In genomic region chr6:117534974-117535373, GRCh38 we compare ENCODE assay signal across 20 cellular contexts. TPM values are rescaled to one million over a fixed set of nuclear protein-coding genes. Genes with fewer than 3 reads are reported as not detected.
DNase-seq lines count a peak whose midpoint lies in the region; ATAC-seq, FAIRE-seq and TF ChIP-seq lines count a peak whose summit lies in the region.
"Had no signal": no experiment of that assay in that cellular context is flagged by ENCODE, and none has a peak within 500 bp of the region (broad histone marks: within the 10 kb centered on the region; RNA-seq: fewer than 3 reads in every experiment).

No MANE protein-coding gene starts in this region.

- H3K9ac ChIP-seq in endothelial cell of umbilical vein (replicated peaks; ENCODE audit: extremely low read depth, insufficient read depth, low read length): no peak overlapping the region

- TF ChIP-seq POLR2A in endothelial cell of umbilical vein (IDR thresholded peaks at IDR 0.05; ENCODE audit: low read depth, low read length): no peak
- no peak for TF ChIP-seq POLR2A in gastrocnemius medialis (IDR thresholded peaks at IDR 0.05)

- H3K4me3 ChIP-seq in endothelial cell of umbilical vein (replicated peaks in 1 of 3; ENCODE audit: insufficient read depth in 1 of 3, low read depth in 1 of 3, low read length in 3 of 3) (no peak overlapping the region), gastrocnemius medialis (no peak overlapping the region)
- H3K4me3 ChIP-seq: GM12878 had no signal

- H2AFZ ChIP-seq in endothelial cell of umbilical vein (ENCODE audit: low read depth, low read length): no peak overlapping the region

- H3K36me3 ChIP-seq in endothelial cell of umbilical vein (ENCODE audit: control insufficient read depth in 2 of 2, extremely low read depth in 1 of 2, insufficient read depth in 2 of 2, low read length in 2 of 2) (peaks cover 9 to 28% of the 10 kb centered on the region in 2 experiments), gastrocnemius medialis (peaks cover 0 to 5% of the 10 kb centered on the region in 2 donors)

- in situ Hi-C loops in gastrocnemius medialis (cut with MboI; ENCODE audit: low sequenced_read_pairs in 4 of 4): no loop called here

- BruUV-seq in endothelial cell of umbilical vein (replicated peaks; lab: Mats Ljungman, UMichigan): no TSS peak

- ATAC-seq in Right ventricle myocardium superior (ENCODE audit: poor library complexity): peak; percentile 65
- peak; percentile 30 to 44 for ATAC-seq in gastrocnemius medialis
- no peak for ATAC-seq in HG02885 (IDR thresholded peaks at IDR 0.05; ENCODE audit: poor library complexity, unreplicated experiment)
- ATAC-seq in HG02870 (IDR thresholded peaks at IDR 0.05; ENCODE audit: unreplicated experiment): no peak
- ATAC-seq in HG03378 (IDR thresholded peaks at IDR 0.05; ENCODE audit: unreplicated experiment): no peak
- ATAC-seq: GM12878 had no signal

- peaks cover 10% of the 10 kb centered on the region for H3K79me2 ChIP-seq in endothelial cell of umbilical vein (ENCODE audit: control insufficient read depth, insufficient read depth, low read length)

- H3K27me3 ChIP-seq in endothelial cell of umbilical vein (ENCODE audit: control insufficient read depth in 2 of 2, insufficient read depth in 2 of 2, low read length in 2 of 2) (no peaks in the 10 kb centered on the region), gastrocnemius medialis (no peaks in the 10 kb centered on the region)

- no peaks in the 10 kb centered on the region for H4K20me1 ChIP-seq in endothelial cell of umbilical vein (replicated peaks; ENCODE audit: control insufficient read depth, extremely low read depth, insufficient read depth, low read length)

- peak overlapping the region; percentile 58 for H3K27ac ChIP-seq in endothelial cell of umbilical vein (ENCODE audit: insufficient read depth, low read depth, low read length)
- H3K27ac ChIP-seq in gastrocnemius medialis: peak overlapping the region in 3 of 4 donors; percentile 39 to 68 (median 46)
- H3K27ac ChIP-seq: C4-2B had no signal

- H3K9me3 ChIP-seq in endothelial cell of umbilical vein (replicated peaks; ENCODE audit: control insufficient read depth, insufficient read depth, low read length): no peaks in the 10 kb centered on the region
- H3K9me3 ChIP-seq in gastrocnemius medialis: no peaks in the 10 kb centered on the region

- H3K4me1 ChIP-seq in endothelial cell of umbilical vein (ENCODE audit: control insufficient read depth, extremely low read depth, insufficient read depth, low read length) (peaks cover 17% of the 10 kb centered on the region), gastrocnemius medialis (peaks cover 0 to 4% of the 10 kb centered on the region in 2 donors)

- no peak for DNase-seq in Right ventricle myocardium superior
- DNase-seq in cardiac septum (ENCODE audit: low spot score): no peak
- DNase-seq in endothelial cell of umbilical vein (ENCODE audit: low read depth, low spot score): peak; percentile 85
- DNase-seq in lung microvascular endothelial cell (ENCODE audit: low read depth in 2 of 2): peak; percentile 52 to 69
- DNase-seq in gastrocnemius medialis: no peak
- DNase-seq: 8988T, COR-L47, DMS53, H7, NCI-H1417, NCI-H1930, NCI-H2171, NCI-H446 treated with DMSO at 0.1 percent for 48 hours, NCI-H774 had no signal

- POLR2A ChIA-PET in endothelial cell of umbilical vein (lab: Charles Lee): no interaction called here

- dilution Hi-C loops in endothelial cell of umbilical vein (cut with MboI; ENCODE audit: extremely low pct_ligation_motif_present, low sequenced_read_pairs): no loop called here

- H3K4me2 ChIP-seq in endothelial cell of umbilical vein (ENCODE audit: insufficient read depth, low read length): peak overlapping the region; percentile 60

- intact Hi-C loops in Right ventricle myocardium superior (cut with DNase I) (no loop called here), cardiac septum (cut with DNase I) (no loop called here), endothelial cell of umbilical vein (cut with micrococcal nuclease) (loop anchor here (1.0 to 2.0 kb wide), 2 partner anchors 13 to 36 kb away; no protein-coding TSS in a partner anchor), gastrocnemius medialis (cut with DNase I; ENCODE audit: low total_unique reads) (no loop called here)

- CTCF ChIA-PET in endothelial cell of umbilical vein (lab: Charles Lee): interaction anchor here (1.5 to 1.6 kb wide), 2 partner anchors 24 to 85 kb away, joined by 7 to 10 read pairs; no protein-coding TSS in a partner anchor

- no peaks in the 10 kb centered on the region for H3K9me1 ChIP-seq in endothelial cell of umbilical vein (replicated peaks; ENCODE audit: control insufficient read depth, extremely low read depth, insufficient read depth, low read length)

- TF ChIP-seq CTCF in endothelial cell of umbilical vein (IDR thresholded peaks at IDR 0.05; ENCODE audit: extremely low read depth in 1 of 2, insufficient read depth in 1 of 2, low read depth in 1 of 2, low read length in 2 of 2) (no peak), gastrocnemius medialis (IDR thresholded peaks at IDR 0.05 in 4 of 5, conservative IDR thresholded peaks at IDR 0.05 in 1 of 5) (no peak)

- peak; percentile 82 for FAIRE-seq in endothelial cell of umbilical vein (lab: Jason Lieb, UNC)
- FAIRE-seq: GM12878, RCC 7860 had no signal

TF ChIP-seq in endothelial cell of umbilical vein, 7 proteins besides CTCF, POLR2A, EP300 and RAD21:
- TF ChIP-seq FOS (IDR thresholded peaks at IDR 0.05; ENCODE audit: borderline replicate concordance, insufficient read depth, low read length): peak; percentile 28
- TF ChIP-seq GATA2 (IDR thresholded peaks at IDR 0.05; ENCODE audit: insufficient read depth, insufficient read length, low read depth, low read length): peak; percentile 35
- peak; percentile 36 for TF ChIP-seq POLR2AphosphoS5 (IDR thresholded peaks at IDR 0.05; ENCODE audit: insufficient read depth, low read depth, low read length)
- TF ChIP-seq MYC (IDR thresholded peaks at IDR 0.05; ENCODE audit: low read depth, low read length): no peak
- TF ChIP-seq MAX (IDR thresholded peaks at IDR 0.05; ENCODE audit: insufficient read depth, insufficient read length): no peak
- peak; percentile 16 for TF ChIP-seq JUN (IDR thresholded peaks at IDR 0.05; ENCODE audit: borderline replicate concordance, insufficient read depth, insufficient read length, low read depth)
- TF ChIP-seq EZH2 (IDR thresholded peaks at IDR 0.05; ENCODE audit: borderline replicate concordance, low read depth, low read length, severe bottlenecking): no peak

RNA-seq across cellular contexts. Expression of gene DCBLD1, which starts 52.5 kb away (rescaled TPM):
- total RNA-seq in Right ventricle myocardium superior (6.7 TPM), cardiac septum (3.8 TPM), endothelial cell of umbilical vein (44.3 and 55.8 TPM in 2 replicates), lung microvascular endothelial cell (24.4 and 32.3 TPM in 2 replicates), gastrocnemius medialis (1 to 10 TPM; 4.3 to 8.1 (median 5.2) TPM)
- 27.1 and 30.2 TPM in 2 replicates for polyA plus RNA-seq in endothelial cell of umbilical vein
- 23.4 and 23.5 TPM in 2 replicates for polyA plus RNA-seq in endothelial cell of umbilical vein (2011; cell fraction: cytosol; rRNA removed)
- polyA plus RNA-seq in endothelial cell of umbilical vein (2011; cell fraction: nucleus; rRNA removed): 53.8 and 63.0 TPM in 2 replicates
- polyA plus RNA-seq in endothelial cell of umbilical vein (2012): 64.0 and 66.8 TPM in 2 replicates
- 39.3 and 40.7 TPM in 2 replicates for polyA minus RNA-seq in endothelial cell of umbilical vein
- polyA minus RNA-seq in endothelial cell of umbilical vein (2011; cell fraction: cytosol; rRNA and poly(A)+ RNA removed): 4.3 TPM
- 36.6 and 49.8 TPM in 2 replicates for polyA minus RNA-seq in endothelial cell of umbilical vein (2011; cell fraction: nucleus; rRNA and poly(A)+ RNA removed)

Comparison
In these comparisons a context has a peak if more than half of its experiments do, and no peak if none do; other contexts are left out.
1. ATAC-seq: peak in Right ventricle myocardium superior (single experiment) and gastrocnemius medialis (2 of 2); none in HG02885 (single experiment), HG02870 (single experiment) and HG03378 (single experiment).
2. DNase-seq: peak in endothelial cell of umbilical vein (single experiment) and lung microvascular endothelial cell (2 of 2); none in Right ventricle myocardium superior (single experiment), cardiac septum (single experiment) and gastrocnemius medialis (0 of 2).